8 cellular contexts compared by ENCODE assay signal in the genomic region with DNA sequence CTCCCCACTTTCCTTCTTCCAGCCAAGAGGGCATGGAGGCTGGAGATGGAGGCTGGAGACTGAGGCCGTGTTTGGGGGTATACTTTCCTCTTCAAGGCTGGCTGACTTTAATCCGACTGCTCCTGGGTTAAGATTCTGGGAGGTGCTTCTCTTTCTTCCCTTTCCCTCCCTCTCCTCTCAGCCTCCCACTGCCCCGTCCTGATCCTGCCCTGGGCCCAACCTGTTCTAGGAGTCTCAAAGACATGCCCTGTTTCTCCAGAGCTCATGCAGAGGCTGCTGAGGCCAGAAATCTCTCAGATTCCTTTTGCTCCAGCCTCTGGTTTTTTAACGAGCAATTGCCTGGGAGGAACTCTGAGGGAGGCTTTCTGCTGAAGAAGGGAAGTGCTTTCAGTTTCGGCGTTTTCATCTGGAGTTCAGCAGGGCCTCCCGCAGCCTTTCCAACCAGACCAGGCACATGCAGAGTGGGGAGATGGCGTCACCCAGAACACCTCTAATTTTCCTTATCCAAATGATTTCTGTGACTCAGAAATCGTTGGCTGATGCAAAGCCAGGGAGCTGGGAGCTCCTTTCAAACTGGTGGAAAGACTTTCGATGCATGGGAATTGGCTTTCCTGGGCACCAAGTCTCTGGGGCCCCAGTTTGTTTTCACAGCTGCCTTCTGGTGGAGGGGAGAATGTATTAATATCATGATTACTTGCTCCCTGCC. TPM values are rescaled to one million over a fixed set of nuclear protein-coding genes. Genes with fewer than 3 reads are reported as not detected.
DNase-seq lines count a peak whose midpoint lies in the region; ATAC-seq and TF ChIP-seq lines count a peak whose summit lies in the region.

No MANE protein-coding gene starts in this region.

- H3K9me3 Mint-ChIP-seq in activated naive CD8-positive, alpha-beta T cell treated with anti-CD3 and anti-CD28 coated beads, Interleukin-2, amount 10 ng/mL, durations not matched to agents 7 days and 5 days, result no peaks in the 10 kb centered on the region

- intact Hi-C loops in left colon (cut with DNase I, micrococcal nuclease), result no loop called here

- POLR2A ChIA-PET in AG04450 (lab: Yijun Ruan, JAX), result interaction anchor here (0.6 to 1.5 kb wide), 4 partner anchors 10 to 130 kb away, joined by 3 read pairs; no protein-coding TSS in a partner anchor
- POLR2A ChIA-PET in activated naive CD8-positive, alpha-beta T cell treated with anti-CD3 and anti-CD28 coated beads, Interleukin-2, amount 10 ng/mL, durations not matched to agents 7 days and 5 days (lab: Charles Lee), result interaction anchor here (0.6 to 1.4 kb wide), 6 partner anchors 10 to 124 kb away, joined by 3 to 10 read pairs (median 4); no protein-coding TSS in a partner anchor

- no peak for TF ChIP-seq CTCF in AG04450 (IDR thresholded peaks at IDR 0.05; ENCODE audit: low read depth, low read length)

- peaks cover 66% of the 10 kb centered on the region for H3K4me1 Mint-ChIP-seq in activated naive CD8-positive, alpha-beta T cell treated with anti-CD3 and anti-CD28 coated beads, Interleukin-2, amount 10 ng/mL, durations not matched to agents 7 days and 5 days

- H3K36me3 Mint-ChIP-seq in activated naive CD8-positive, alpha-beta T cell treated with anti-CD3 and anti-CD28 coated beads, Interleukin-2, amount 10 ng/mL, durations not matched to agents 7 days and 5 days, result no peaks in the 10 kb centered on the region

- no peaks in the 10 kb centered on the region for H3K27me3 ChIP-seq in AG04450 (ENCODE audit: control insufficient read depth, insufficient read depth, low read length)

- peak overlapping the region; percentile 88 for H3K27ac Mint-ChIP-seq in activated naive CD8-positive, alpha-beta T cell treated with anti-CD3 and anti-CD28 coated beads, Interleukin-2, amount 10 ng/mL, durations not matched to agents 7 days and 5 days

- H3K4me3 ChIP-seq in AG04450 (ENCODE audit: low read depth, low read length), result no peak overlapping the region

- CTCF ChIA-PET in AG04450 (lab: Charles Lee), result no interaction called here

- H3K9me3 ChIP-seq in AG04450 (ENCODE audit: control insufficient read depth, insufficient read depth, low read length), result no peaks in the 10 kb centered on the region

- peak overlapping the region; percentile 71 for H3K4me3 Mint-ChIP-seq in activated naive CD8-positive, alpha-beta T cell treated with anti-CD3 and anti-CD28 coated beads, Interleukin-2, amount 10 ng/mL, durations not matched to agents 7 days and 5 days

- no peak for DNase-seq in AG04450 (ENCODE audit: low read depth, low spot score)
- DNase-seq in HCEC 1CT, result peak; percentile 48
- no peak for DNase-seq in activated naive CD8-positive, alpha-beta T cell treated with anti-CD3 and anti-CD28 coated beads, Interleukin-2, amount 10 ng/mL, durations not matched to agents 7 days and 5 days
- DNase-seq in left colon, result peak; percentile 48
- DNase-seq in stimulated activated CD8-positive, alpha-beta memory T cell treated with anti-CD3 and anti-CD28 coated beads, Interleukin-4, amount 100 ng/mL, for 48 hours, result no peak
- no peak for DNase-seq in NK-92 (lab: John Stamatoyannopoulos, UW; ENCODE audit: unreplicated experiment)
- DNase-seq in stimulated activated CD4-positive, alpha-beta T cell treated with anti-CD3 and anti-CD28 coated beads, Interleukin-1b, Interleukin-23, amount 100 ng/mL, for 48 hours, result no peak

- no peak for ATAC-seq in activated naive CD8-positive, alpha-beta T cell treated with anti-CD3 and anti-CD28 coated beads, Interleukin-2, amount 10 ng/mL, durations not matched to agents 7 days and 5 days (ENCODE audit: low read depth)
- ATAC-seq in left colon, result peak; percentile 55

- no peaks in the 10 kb centered on the region for H3K27me3 Mint-ChIP-seq in activated naive CD8-positive, alpha-beta T cell treated with anti-CD3 and anti-CD28 coated beads, Interleukin-2, amount 10 ng/mL, durations not matched to agents 7 days and 5 days

- peak overlapping the region; percentile 94 for H3K27ac ChIP-seq in AG04450 (ENCODE audit: low read depth, low read length)
- peak overlapping the region; percentile 19 for H3K27ac ChIP-seq in temporal lobe (ENCODE audit: low read depth, low read length)

RNA-seq across cellular contexts. Expression of a gene that starts 34.5 kb away (rescaled TPM):
- 0.04 TPM in 1 of 2 replicates, not detected in the other for polyA plus RNA-seq in AG04450 (2011; rRNA removed)
- polyA minus RNA-seq in AG04450 (2011; rRNA and poly(A)+ RNA removed), result not detected in 2 replicates
- not detected for total RNA-seq in activated naive CD8-positive, alpha-beta T cell treated with anti-CD3 and anti-CD28 coated beads, Interleukin-2, amount 10 ng/mL, durations not matched to agents 7 days and 5 days
- total RNA-seq in left colon (under 1 TPM; 0.09 to 0.17 TPM), temporal lobe (under 0.01 TPM)

Comparison
In these comparisons a context has a peak if more than half of its experiments do, and no peak if none do; other contexts are left out.
1. DNase-seq: peak in HCEC 1CT (single experiment) and left colon (2 of 2); none in AG04450 (single experiment), activated naive CD8-positive, alpha-beta T cell treated with anti-CD3 and anti-CD28 coated beads, Interleukin-2, amount 10 ng/mL, durations not matched to agents 7 days and 5 days (single experiment), stimulated activated CD8-positive, alpha-beta memory T cell treated with anti-CD3 and anti-CD28 coated beads, Interleukin-4, amount 100 ng/mL, for 48 hours (single experiment), NK-92 (single experiment) and stimulated activated CD4-positive, alpha-beta T cell treated with anti-CD3 and anti-CD28 coated beads, Interleukin-1b, Interleukin-23, amount 100 ng/mL, for 48 hours (single experiment).